16 cellular contexts compared by ENCODE assay signal in the genomic region with DNA sequence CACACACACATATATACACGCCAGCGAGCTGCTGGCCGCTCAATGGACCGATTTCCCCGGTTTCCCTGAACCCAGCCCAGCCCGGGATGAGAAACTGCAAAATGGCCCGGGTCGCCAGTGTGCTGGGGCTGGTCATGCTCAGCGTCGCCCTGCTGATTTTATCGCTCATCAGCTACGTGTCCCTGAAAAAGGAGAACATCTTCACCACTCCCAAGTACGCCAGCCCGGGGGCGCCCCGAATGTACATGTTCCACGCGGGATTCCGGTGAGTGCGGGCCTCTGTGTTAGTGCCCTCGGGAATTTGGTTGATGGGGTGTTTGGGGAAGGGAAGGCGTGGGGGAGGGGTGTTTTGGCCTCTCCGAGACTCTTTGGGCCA. TPM values are rescaled to one million over a fixed set of nuclear protein-coding genes. Genes with fewer than 3 reads are reported as not detected.
DNase-seq lines count a peak whose midpoint lies in the region; ATAC-seq and TF ChIP-seq lines count a peak whose summit lies in the region.
"Had no signal": no experiment of that assay in that cellular context is flagged by ENCODE, and none has a peak within 500 bp of the region (broad histone marks: within the 10 kb centered on the region; RNA-seq: fewer than 3 reads in every experiment).

No MANE protein-coding gene starts in this region.

- H3K36me3 ChIP-seq in hepatocyte (replicated peaks; ENCODE audit: insufficient read depth, low read depth): no peaks in the 10 kb centered on the region
- no peaks in the 10 kb centered on the region for H3K36me3 ChIP-seq in spleen
- H3K36me3 ChIP-seq: prostate gland, vagina had no signal

- H3K27ac ChIP-seq in hepatocyte (no peak overlapping the region), spleen (no peak overlapping the region)
- H3K27ac ChIP-seq: prostate gland, RWPE1, vagina had no signal

- H3K27me3 ChIP-seq in hepatocyte: peaks cover 76% of the 10 kb centered on the region
- H3K27me3 ChIP-seq in spleen (replicated peaks in 1 of 7): peaks cover 4 to 80% (median 41%) of the 10 kb centered on the region in 7 donors
- H3K27me3 ChIP-seq: vagina had no signal

- peak overlapping the region; percentile 83 for H3K4me2 ChIP-seq in hepatocyte

- WGBS in hepatocyte (ENCODE audit: low lambda C conversion rate, missing lambda C conversion rate): 1% methylated on average over 15 of the region's 23 CpGs
- WGBS in spleen, 5 donors: 4 to 8% (median 7%) methylated on average over 11 to 23 of the region's 23 CpGs

- no peaks in the 10 kb centered on the region for H4K20me1 ChIP-seq in hepatocyte (ENCODE audit: insufficient read depth, poor library complexity, severe bottlenecking)

- H3K4me1 ChIP-seq in hepatocyte (ENCODE audit: insufficient read depth): no peaks in the 10 kb centered on the region
- H3K4me1 ChIP-seq in spleen: peaks cover 0 to 14% (median 0%) of the 10 kb centered on the region in 6 donors
- H3K4me1 ChIP-seq: prostate gland, vagina had no signal

- no peak overlapping the region for H2AFZ ChIP-seq in hepatocyte

- no peaks in the 10 kb centered on the region for H3K9me3 ChIP-seq in hepatocyte (ENCODE audit: low read depth)
- H3K9me3 ChIP-seq in spleen: peaks cover 0 to 21% (median 0%) of the 10 kb centered on the region in 8 donors
- H3K9me3 ChIP-seq: prostate gland, vagina had no signal

- intact Hi-C loops in spleen (cut with DNase I; ENCODE audit: low total_unique reads): no loop called here

- peak; percentile 28 for DNase-seq in NCI-H1436 (lab: John Stamatoyannopoulos, UW)
- no peak for DNase-seq in NCI-H1436 treated with DMSO at 0.1 percent for 48 hours (lab: John Stamatoyannopoulos, UW)
- peak; percentile 61 for DNase-seq in NCI-H748 (lab: John Stamatoyannopoulos, UW; ENCODE audit: unreplicated experiment)
- DNase-seq in hepatocyte (ENCODE audit: low spot score): no peak
- DNase-seq in retina: peak; percentile 79
- DNase-seq in spleen: no peak
- DNase-seq in SW480 (ENCODE audit: low spot score): no peak
- DNase-seq: activated CD4-positive, alpha-beta memory T cell treated with anti-CD3 and anti-CD28 coated beads, Interleukin-2, amount 10 ng/mL, durations not matched to agents 7 days and 5 days; activated effector memory CD4-positive, alpha-beta T cell treated with anti-CD3 and anti-CD28 coated beads, Interleukin-2, amount 50 U/mL, for 16 hours; stimulated activated CD4-positive, alpha-beta T cell treated with anti-CD3 and anti-CD28 coated beads, Interleukin-2, amount 100 ng/mL, for 24 hours had no signal

- no peak for TF ChIP-seq POLR2A in spleen (IDR thresholded peaks at IDR 0.05)

- no peak for ATAC-seq in HG03045 (IDR thresholded peaks at IDR 0.05; ENCODE audit: unreplicated experiment)

- no peaks in the 10 kb centered on the region for H3K9me2 ChIP-seq in hepatocyte (replicated peaks; ENCODE audit: insufficient read depth)

- TF ChIP-seq CTCF in hepatocyte (IDR thresholded peaks at IDR 0.05; ENCODE audit: poor library complexity) (no peak), spleen (IDR thresholded peaks at IDR 0.05 in 8 of 11, conservative IDR thresholded peaks at IDR 0.05 in 3 of 11) (no peak)

- H3K79me2 ChIP-seq in hepatocyte: no peaks in the 10 kb centered on the region

- H3K4me3 ChIP-seq in hepatocyte (no peak overlapping the region), spleen (no peak overlapping the region)
- H3K4me3 ChIP-seq: prostate gland, vagina had no signal

RNA-seq across cellular contexts. Expression of gene ST8SIA3, which starts 0.4 kb away (rescaled TPM):
- total RNA-seq in hepatocyte: 0.03 and 0.04 TPM in 2 replicates
- not detected in 2 replicates for polyA plus RNA-seq in hepatocyte
- total RNA-seq in spleen: not detected
- polyA plus RNA-seq in spleen: not detected
- total RNA-seq: activated CD4-positive, alpha-beta memory T cell treated with anti-CD3 and anti-CD28 coated beads, Interleukin-2, amount 10 ng/mL, durations not matched to agents 7 days and 5 days; mesenteric fat pad had no signal
- polyA plus RNA-seq: esophagus had no signal

Comparison
In these comparisons a context has a peak if more than half of its experiments do, and no peak if none do; other contexts are left out.
1. DNase-seq: peak in NCI-H1436 (single experiment), NCI-H748 (single experiment) and retina (single experiment); none in NCI-H1436 treated with DMSO at 0.1 percent for 48 hours (single experiment), hepatocyte (single experiment), spleen (single experiment) and SW480 (single experiment).